ENCODE assay signal across 8 cellular contexts in genomic region chr13:41054212-41054877, GRCh38. TPM values are rescaled to one million over a fixed set of nuclear protein-coding genes. Genes with fewer than 3 reads are reported as not detected.
DNase-seq lines count a peak whose midpoint lies in the region; ATAC-seq and TF ChIP-seq lines count a peak whose summit lies in the region.

No MANE protein-coding gene starts in this region.

- H3K27ac ChIP-seq in lung (ENCODE audit: low read depth in 1 of 2, low read length in 1 of 2) (peak overlapping the region in 1 of 2 donors; percentile 11), tibial nerve (peak overlapping the region in 3 of 4 donors; percentile 0 to 73 (median 55))

- no peak overlapping the region for H3K4me3 Mint-ChIP-seq in chondrocyte (ENCODE audit: unreplicated experiment)

- TF ChIP-seq POLR2A in tibial nerve (IDR thresholded peaks at IDR 0.05): no peak

- H3K27me3 ChIP-seq in lung (ENCODE audit: control insufficient read depth, insufficient read depth): no peaks in the 10 kb centered on the region
- no peaks in the 10 kb centered on the region for H3K27me3 ChIP-seq in tibial nerve

- peak; percentile 36 for ATAC-seq in HG02798 (IDR thresholded peaks at IDR 0.05; ENCODE audit: poor library complexity, unreplicated experiment)
- no peak for ATAC-seq in lung (ENCODE audit: insufficient read depth, low FRiP score)
- no peak for ATAC-seq in GM19023 (IDR thresholded peaks at IDR 0.05; ENCODE audit: unreplicated experiment)

- H3K9me3 Mint-ChIP-seq in chondrocyte (ENCODE audit: low read depth): peaks cover under 1% of the 10 kb centered on the region

- 47 to 50% methylated on average over 9 of the region's 9 CpGs for WGBS in lung, 2 donors
- WGBS in tibial nerve, 2 donors: 51 to 57% methylated on average over 9 of the region's 9 CpGs

- peak; percentile 84 for TF ChIP-seq CTCF in chondrocyte (IDR thresholded peaks at IDR 0.05)
- TF ChIP-seq CTCF in lung (IDR thresholded peaks at IDR 0.05; ENCODE audit: control extremely low read depth, extremely low read depth): peak; percentile 11
- peak in 3 of 5 experiments; percentile 37 to 47 (median 45) for TF ChIP-seq CTCF in tibial nerve (IDR thresholded peaks at IDR 0.05)

- H3K4me3 ChIP-seq in lung: no peak overlapping the region
- no peak overlapping the region for H3K4me3 ChIP-seq in tibial nerve

- in situ Hi-C loops in SK-MEL-5 (cut with HindIII; ENCODE audit: low pct_unique_long_range_greater_than_20kb, low sequenced_read_pairs): no loop called here

- H3K4me1 ChIP-seq in lung (ENCODE audit: control insufficient read depth in 2 of 2, insufficient read depth in 2 of 2, low read length in 2 of 2) (peaks cover 11 to 49% of the 10 kb centered on the region in 2 donors), tibial nerve (peaks cover 0 to 95% (median 36%) of the 10 kb centered on the region in 4 donors)

- H3K9me3 ChIP-seq in lung (ENCODE audit: control insufficient read depth in 2 of 2, insufficient read depth in 1 of 2, low read length in 1 of 2) (no peaks in the 10 kb centered on the region), tibial nerve (no peaks in the 10 kb centered on the region)

- peak overlapping the region; percentile 63 for H3K27ac Mint-ChIP-seq in chondrocyte (ENCODE audit: unreplicated experiment)

- peaks cover 6% of the 10 kb centered on the region for H3K36me3 Mint-ChIP-seq in chondrocyte (ENCODE audit: low read depth)

- no peaks in the 10 kb centered on the region for H3K27me3 Mint-ChIP-seq in chondrocyte (ENCODE audit: low read depth)

- DNase-seq in NCI-H2196 (lab: John Stamatoyannopoulos, UW; ENCODE audit: unreplicated experiment) (peak; percentile 11), NCI-H2196 treated with DMSO at 0.1 percent for 48 hours (lab: John Stamatoyannopoulos, UW; ENCODE audit: unreplicated experiment) (no peak), SK-MEL-5 (ENCODE audit: low read depth, low spot score) (peak; percentile 75), chondrocyte (ENCODE audit: low spot score) (no peak), lung (ENCODE audit: low spot score) (no peak), tibial nerve (ENCODE audit: low spot score in 2 of 2) (peak in 1 of 2 donors; percentile 69)

- no peak for TF ChIP-seq EP300 in tibial nerve (IDR thresholded peaks at IDR 0.05)

- H3K36me3 ChIP-seq in lung (ENCODE audit: control insufficient read depth in 2 of 2, insufficient read depth in 2 of 2, low read length in 2 of 2) (peaks cover 0 to 3% of the 10 kb centered on the region in 2 donors), tibial nerve (no peaks in the 10 kb centered on the region)

- H3K4me1 Mint-ChIP-seq in chondrocyte (ENCODE audit: low read depth): peaks cover 76% of the 10 kb centered on the region

RNA-seq across cellular contexts. Expression of gene WBP4, which starts 7.0 kb away (rescaled TPM):
- total RNA-seq in SK-MEL-5 (2014; rRNA removed; shearing (Covaris generic)): 11.4 and 13.7 TPM in 2 replicates
- polyA plus RNA-seq in SK-MEL-5 (2015; cell fraction: cytosol; rRNA removed): 9.8 and 10.4 TPM in 2 replicates
- polyA plus RNA-seq in SK-MEL-5 (2015; cell fraction: nucleus; rRNA removed): 13.5 and 15.5 TPM in 2 replicates
- total RNA-seq in chondrocyte: 5.1 to 5.8 TPM (median 5.3 TPM) in 3 replicates
- 10 to 100 TPM in 1 of 2 donors, 1 to 10 TPM in 1; 8.1 to 10.7 TPM for total RNA-seq in lung
- 10 to 100 TPM in 1 of 2 donors, 1 to 10 TPM in 1; 7.9 to 12.4 TPM for polyA plus RNA-seq in lung
- total RNA-seq in tibial nerve: 10 to 100 TPM; 10.2 to 27.1 (median 15.5) TPM

RNA-seq across cellular contexts. Expression of gene ELF1, which starts 35.2 kb away (rescaled TPM):
- total RNA-seq in SK-MEL-5 (2014; rRNA removed; shearing (Covaris generic)): 51.0 and 56.7 TPM in 2 replicates
- 42.5 and 49.7 TPM in 2 replicates for polyA plus RNA-seq in SK-MEL-5 (2015; cell fraction: cytosol; rRNA removed)
- 21.9 and 33.2 TPM in 2 replicates for polyA plus RNA-seq in SK-MEL-5 (2015; cell fraction: nucleus; rRNA removed)
- total RNA-seq in chondrocyte: 45.7 to 46.7 TPM (median 45.8 TPM) in 3 replicates
- 100 to 1,000 TPM in 1 of 2 donors, 10 to 100 TPM in 1; 70.6 to 107 TPM for total RNA-seq in lung
- polyA plus RNA-seq in lung: 10 to 100 TPM; 10.8 to 56.5 TPM
- 100 to 1,000 TPM in 2 of 4 donors, 10 to 100 TPM in 2; 54.6 to 118 (median 98.6) TPM for total RNA-seq in tibial nerve

Comparison
In these comparisons a context has a peak if more than half of its experiments do, and no peak if none do; other contexts are left out.
1. DNase-seq: peak in NCI-H2196 (single experiment) and SK-MEL-5 (single experiment); none in NCI-H2196 treated with DMSO at 0.1 percent for 48 hours (single experiment), chondrocyte (single experiment) and lung (single experiment).
2. CTCF ChIP-seq: peak in every context shown above with its lines; median percentile 84 in chondrocyte; 45 in tibial nerve; 11 in lung.